19 cellular contexts compared by ENCODE assay signal in the genomic region with DNA sequence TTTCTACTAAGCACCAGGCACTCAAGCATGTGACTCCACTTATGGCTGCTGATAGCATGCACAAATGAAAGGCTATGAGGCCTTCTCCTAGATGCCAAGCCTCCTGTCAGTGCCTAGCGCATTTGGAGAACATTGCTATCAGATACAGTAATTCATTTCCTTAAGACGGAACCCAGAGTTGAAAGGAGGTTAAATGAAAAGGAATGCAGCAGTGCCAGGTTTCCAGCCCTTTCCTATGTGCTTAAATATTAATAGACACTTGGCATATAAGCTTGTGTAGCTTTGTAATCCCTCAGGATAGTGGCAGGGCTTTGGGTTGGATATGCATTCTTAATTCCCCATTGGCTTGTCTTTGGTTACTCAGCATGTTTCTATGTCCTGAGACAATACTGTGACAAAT.
A peak's percentile ranks its signal among the peaks of the same experiment; 100 is the strongest.
DNase-seq lines count a peak whose midpoint lies in the region; ATAC-seq and TF ChIP-seq lines count a peak whose summit lies in the region.
"Had no signal": no experiment of that assay in that cellular context is flagged by ENCODE, and none has a peak within 500 bp of the region (broad histone marks: within the 10 kb centered on the region; RNA-seq: fewer than 3 reads in every experiment).

No MANE protein-coding gene starts in this region.

- H3K9me3 Mint-ChIP-seq in type B pancreatic cell, result no peaks in the 10 kb centered on the region
- H3K9me3 Mint-ChIP-seq: neural progenitor cell had no signal

- H3K9me3 ChIP-seq in SK-N-MC (ENCODE audit: low read depth, low read length) (no peaks in the 10 kb centered on the region), lower lobe of right lung (no peaks in the 10 kb centered on the region)
- H3K9me3 ChIP-seq: sigmoid colon, vagina had no signal

- H3K27ac ChIP-seq in SK-N-MC, result peak overlapping the region; percentile 74
- H3K27ac ChIP-seq in lower lobe of right lung, result no peak overlapping the region
- H3K27ac ChIP-seq: C4-2B, dorsolateral prefrontal cortex, neural progenitor cell, sigmoid colon, vagina had no signal

- H3K4me3 ChIP-seq in SK-N-MC (no peak overlapping the region), epithelial cell of proximal tubule (ENCODE audit: low read depth, low read length) (no peak overlapping the region), lower lobe of right lung (no peak overlapping the region)
- H3K4me3 ChIP-seq: dorsolateral prefrontal cortex, neural progenitor cell, sigmoid colon, vagina had no signal

- peaks cover 32% of the 10 kb centered on the region for H3K4me1 ChIP-seq in lower lobe of right lung
- H3K4me1 ChIP-seq: neural progenitor cell, sigmoid colon had no signal

- H3K27me3 ChIP-seq in lower lobe of right lung (ENCODE audit: low read depth), result no peaks in the 10 kb centered on the region
- H3K27me3 ChIP-seq: neural progenitor cell, sigmoid colon, vagina had no signal

- no peak overlapping the region for H3K9ac ChIP-seq in SK-N-MC (ENCODE audit: insufficient read length)
- H3K9ac ChIP-seq: neural progenitor cell had no signal

- intact Hi-C loops in lower lobe of right lung (cut with DNase I), result no loop called here

- H3K36me3 ChIP-seq in SK-N-MC (ENCODE audit: insufficient read depth, low read length) (no peaks in the 10 kb centered on the region), lower lobe of right lung (no peaks in the 10 kb centered on the region)
- H3K36me3 ChIP-seq: neural progenitor cell, sigmoid colon, vagina had no signal

- DNase-seq in SK-N-MC (ENCODE audit: low read depth, low spot score) (no peak), epithelial cell of proximal tubule (ENCODE audit: low read depth) (peak; percentile 63), lower lobe of right lung (no peak), type B pancreatic cell (ENCODE audit: extremely low spot score, unreplicated experiment) (no peak), NCI-H1092 treated with DMSO at 0.1 percent for 48 hours (lab: John Stamatoyannopoulos, UW) (no peak)
- DNase-seq in effector CD8-positive, alpha-beta T cell (lab: John Stamatoyannopoulos, UW), result no peak
- DNase-seq: activated CD8-positive, alpha-beta memory T cell treated with anti-CD3 and anti-CD28 coated beads for 24 hours; activated gamma-delta T cell; anterior cingulate cortex; dorsolateral prefrontal cortex; GOT3; NCI-H2171; SIG-M5; sigmoid colon; stimulated activated CD4-positive, alpha-beta T cell treated with anti-CD3 and anti-CD28 coated beads, Interleukin-4, amount 100 ng/mL, for 4 hours had no signal

- H3K4me3 Mint-ChIP-seq in type B pancreatic cell, result no peak overlapping the region
- H3K4me3 Mint-ChIP-seq: neural progenitor cell had no signal

- peak overlapping the region; percentile 50 for H3K27ac Mint-ChIP-seq in type B pancreatic cell

- no peak for TF ChIP-seq CTCF in epithelial cell of proximal tubule (conservative IDR thresholded peaks at IDR 0.05; ENCODE audit: low read depth, low read length)
- TF ChIP-seq CTCF in lower lobe of right lung (IDR thresholded peaks at IDR 0.05), result no peak
- no peak for TF ChIP-seq CTCF in type B pancreatic cell (conservative IDR thresholded peaks at IDR 0.05)

- no peaks in the 10 kb centered on the region for H3K36me3 Mint-ChIP-seq in type B pancreatic cell
- H3K36me3 Mint-ChIP-seq: neural progenitor cell had no signal

- H3K27me3 Mint-ChIP-seq in type B pancreatic cell, result no peaks in the 10 kb centered on the region

- ATAC-seq in lower lobe of right lung, result peak; percentile 87 to 91
- ATAC-seq in GM21825 (IDR thresholded peaks at IDR 0.05; ENCODE audit: unreplicated experiment), result no peak

- H3K4me1 Mint-ChIP-seq in type B pancreatic cell (ENCODE audit: unreplicated experiment), result peaks cover 23% of the 10 kb centered on the region
